ENCODE assay signal across 8 cellular contexts in genomic region chr10:96129387-96130325, GRCh38. TPM values are rescaled to one million over a fixed set of nuclear protein-coding genes. Genes with fewer than 3 reads are reported as not detected.
DNase-seq lines count a peak whose midpoint lies in the region; ATAC-seq, FAIRE-seq and TF ChIP-seq lines count a peak whose summit lies in the region.

ZNF518A (plus strand) TSS chr10:96130297; CDS start chr10:96156323, 26,026 bp downstream.

- H3K4me1 ChIP-seq in DND-41 (ENCODE audit: insufficient read depth, low read length) (peaks cover 37% of the 10 kb centered on the region), KMS-11 (ENCODE audit: low read depth, poor library complexity, severe bottlenecking) (peaks cover 37% of the 10 kb centered on the region), fibroblast of lung (ENCODE audit: control insufficient read depth, extremely low read depth, insufficient read depth, low read length) (no peaks in the 10 kb centered on the region)
- H3K4me1 ChIP-seq in naive thymus-derived CD4-positive, alpha-beta T cell (ENCODE audit: control insufficient read depth in 2 of 2, insufficient read depth in 2 of 2, low read length in 2 of 2), result peaks cover 6 to 20% of the 10 kb centered on the region in 2 donors

- peak within 1 kb of the TSS; percentile 100 for H3K27ac ChIP-seq in DND-41 (ENCODE audit: low read length)
- H3K27ac ChIP-seq in KMS-11, result peak within 1 kb of the TSS; percentile 100
- H3K27ac ChIP-seq in fibroblast of lung (ENCODE audit: insufficient read depth, low read length), result peak within 1 kb of the TSS; percentile 99
- peak within 1 kb of the TSS; percentile 97 for H3K27ac ChIP-seq in naive thymus-derived CD4-positive, alpha-beta T cell (ENCODE audit: low read depth, low read length)

- H3K4me3 ChIP-seq in DND-41 (ENCODE audit: low read depth in 1 of 2, low read length in 2 of 2) (peak within 1 kb of the TSS; percentile 72 to 95), KMS-11 (IDR thresholded peaks at IDR 0.05; ENCODE audit: insufficient read depth, low read depth, low read length) (peak within 1 kb of the TSS; percentile 61), fibroblast of lung (replicated peaks in 1 of 4; ENCODE audit: control extremely low read depth in 1 of 4, insufficient read depth in 1 of 4, low read depth in 3 of 4, low read length in 4 of 4) (peak within 1 kb of the TSS; percentile 60 to 94 (median 81))
- peak within 1 kb of the TSS; percentile 88 for H3K4me3 ChIP-seq in naive thymus-derived CD4-positive, alpha-beta T cell (ENCODE audit: low read length)

- TF ChIP-seq CTCF in DND-41 (IDR thresholded peaks at IDR 0.05; ENCODE audit: borderline replicate concordance, extremely low read depth, low read length, poor library complexity, severe bottlenecking) (no peak), KMS-11 (conservative IDR thresholded peaks at IDR 0.05; ENCODE audit: low read depth, low read length) (no peak), fibroblast of lung (conservative IDR thresholded peaks at IDR 0.05 in 1 of 2, IDR thresholded peaks at IDR 0.05 in 1 of 2; ENCODE audit: low read depth in 1 of 2, low read length in 2 of 2) (no peak)

- intact Hi-C loops in activated T-helper 1 cell treated with anti-CD3 and anti-CD28 coated beads, Interleukin-12 subunit alpha, Interleukin-12 subunit beta, Interleukin-2, Interleukin-4 antibody, amounts not matched to agents 30 ng/mL and 10 ng/mL and 1 ng/mL, durations not matched to agents 14 hours and 24 hours and 36 hours (cut with micrococcal nuclease), result loop anchor here (1.0 to 5.0 kb wide), 8 partner anchors 9 to 1767 kb away; partner anchors contain the start of genes CCNJ, NOC3L, TCTN3 and TM9SF3
- intact Hi-C loops in naive thymus-derived CD4-positive, alpha-beta T cell (cut with micrococcal nuclease), result loop anchor here (1.0 to 10.0 kb wide), 15 partner anchors 39 to 2005 kb away; partner anchors contain the start of genes TM9SF3 (in 2 of the 2), ALDH18A1 (in 1 of the 2), CC2D2B (in 1 of the 2) and CCNJ (in 1 of the 2)

- H3K36me3 Mint-ChIP-seq in activated T-helper 1 cell treated with anti-CD3 and anti-CD28 coated beads, Interleukin-12 subunit alpha, Interleukin-12 subunit beta, Interleukin-2, Interleukin-4 antibody, amounts not matched to agents 30 ng/mL and 10 ng/mL and 1 ng/mL, durations not matched to agents 14 hours and 24 hours and 36 hours (ENCODE audit: low read depth), result peaks cover 27% of the 10 kb centered on the region
- peaks cover 4 to 32% (median 19%) of the 10 kb centered on the region in 5 donors for H3K36me3 Mint-ChIP-seq in naive thymus-derived CD4-positive, alpha-beta T cell
- peaks cover 16% of the 10 kb centered on the region for H3K36me3 Mint-ChIP-seq in stimulated activated memory B cell treated with anti-CD40 and anti-IgM and Interleukin-4, amounts not matched to agents 10 μg/mL and 1 μg/mL and 100 μg/mL, for 72 hours

- H3K79me2 ChIP-seq in DND-41 (ENCODE audit: insufficient read depth, low read length), result peaks cover 27% of the 10 kb centered on the region
- H3K79me2 ChIP-seq in KMS-11 (ENCODE audit: insufficient read depth, low read depth), result peaks cover 17% of the 10 kb centered on the region; the same call in 1 of the 2 replicates
- no peaks in the 10 kb centered on the region for H3K79me2 ChIP-seq in fibroblast of lung (ENCODE audit: control insufficient read depth, insufficient read depth, low read length)

- no peaks in the 10 kb centered on the region for H3K9me3 ChIP-seq in DND-41 (ENCODE audit: insufficient read depth, low read length, severe bottlenecking)
- H3K9me3 ChIP-seq in fibroblast of lung (ENCODE audit: control insufficient read depth, insufficient read depth, low read depth, low read length), result no peaks in the 10 kb centered on the region
- no peaks in the 10 kb centered on the region for H3K9me3 ChIP-seq in naive thymus-derived CD4-positive, alpha-beta T cell (ENCODE audit: control insufficient read depth in 2 of 3, low read length in 3 of 3)

- CTCF ChIA-PET in naive thymus-derived CD4-positive, alpha-beta T cell (lab: Charles Lee), result interaction anchor here (0.6 to 2.0 kb wide), 4 partner anchors 11 to 82 kb away, joined by 3 to 20 read pairs (median 6); no protein-coding TSS in a partner anchor

- H4K20me1 ChIP-seq in DND-41 (ENCODE audit: insufficient read depth, low read length) (no peaks in the 10 kb centered on the region), KMS-11 (ENCODE audit: insufficient read depth) (no peaks in the 10 kb centered on the region), fibroblast of lung (ENCODE audit: control insufficient read depth, extremely low read depth, insufficient read depth, low read length) (no peaks in the 10 kb centered on the region)

- peaks cover 27% of the 10 kb centered on the region for H3K27me3 Mint-ChIP-seq in activated T-helper 1 cell treated with anti-CD3 and anti-CD28 coated beads, Interleukin-12 subunit alpha, Interleukin-12 subunit beta, Interleukin-2, Interleukin-4 antibody, amounts not matched to agents 30 ng/mL and 10 ng/mL and 1 ng/mL, durations not matched to agents 14 hours and 24 hours and 36 hours (ENCODE audit: insufficient read depth)
- H3K27me3 Mint-ChIP-seq in naive thymus-derived CD4-positive, alpha-beta T cell, result peaks cover 30 to 46% (median 39%) of the 10 kb centered on the region in 5 donors
- H3K27me3 Mint-ChIP-seq in stimulated activated memory B cell treated with anti-CD40 and anti-IgM and Interleukin-4, amounts not matched to agents 10 μg/mL and 1 μg/mL and 100 μg/mL, for 72 hours, result peaks cover 40% of the 10 kb centered on the region

- peaks cover 22% of the 10 kb centered on the region for H3K36me3 ChIP-seq in DND-41 (ENCODE audit: insufficient read depth, low read length)
- H3K36me3 ChIP-seq in KMS-11 (ENCODE audit: insufficient read depth), result peaks cover 7% of the 10 kb centered on the region; the same call in 1 of the 2 replicates
- H3K36me3 ChIP-seq in fibroblast of lung (ENCODE audit: control insufficient read depth, insufficient read depth, low read length), result no peaks in the 10 kb centered on the region
- peaks cover 0 to 26% (median 4%) of the 10 kb centered on the region in 3 experiments for H3K36me3 ChIP-seq in naive thymus-derived CD4-positive, alpha-beta T cell (ENCODE audit: control insufficient read depth in 2 of 3, insufficient read depth in 3 of 3, low read length in 3 of 3)

- peaks cover 21% of the 10 kb centered on the region for H3K9me3 Mint-ChIP-seq in activated T-helper 1 cell treated with anti-CD3 and anti-CD28 coated beads, Interleukin-12 subunit alpha, Interleukin-12 subunit beta, Interleukin-2, Interleukin-4 antibody, amounts not matched to agents 30 ng/mL and 10 ng/mL and 1 ng/mL, durations not matched to agents 14 hours and 24 hours and 36 hours
- peaks cover 0 to 32% (median 12%) of the 10 kb centered on the region in 11 donors for H3K9me3 Mint-ChIP-seq in naive thymus-derived CD4-positive, alpha-beta T cell
- H3K9me3 Mint-ChIP-seq in stimulated activated memory B cell treated with anti-CD40 and anti-IgM and Interleukin-4, amounts not matched to agents 10 μg/mL and 1 μg/mL and 100 μg/mL, for 72 hours, result no peaks in the 10 kb centered on the region

- peak; percentile 81 for ATAC-seq in DND-41 (ENCODE audit: insufficient read depth, low read depth)
- ATAC-seq in GM21737 (IDR thresholded peaks at IDR 0.05; ENCODE audit: unreplicated experiment), result peak; percentile 70
- peak; percentile 90 for ATAC-seq in naive thymus-derived CD4-positive, alpha-beta T cell
- ATAC-seq in stimulated activated memory B cell treated with anti-CD40 and anti-IgM and Interleukin-4, amounts not matched to agents 10 μg/mL and 1 μg/mL and 100 μg/mL, for 72 hours, result peak; percentile 94

- H3K9ac ChIP-seq in DND-41 (ENCODE audit: low read depth, low read length) (peak within 1 kb of the TSS; percentile 96), KMS-11 (peak within 1 kb of the TSS; percentile 98), fibroblast of lung (ENCODE audit: insufficient read depth, low read length) (peak within 1 kb of the TSS; percentile 92)

- H2AFZ ChIP-seq in DND-41 (ENCODE audit: low read depth, low read length) (peak within 1 kb of the TSS; percentile 79), KMS-11 (ENCODE audit: low read depth) (peak within 1 kb of the TSS; percentile 95), fibroblast of lung (ENCODE audit: low read length) (peak within 1 kb of the TSS; percentile 99)

- peak within 1 kb of the TSS; percentile 74 for H3K4me2 ChIP-seq in DND-41 (ENCODE audit: insufficient read depth, low read length)
- H3K4me2 ChIP-seq in KMS-11, result peak within 1 kb of the TSS; percentile 81
- H3K4me2 ChIP-seq in fibroblast of lung (ENCODE audit: extremely low read depth, insufficient read depth, low read length), result peak within 1 kb of the TSS; percentile 93

- H3K4me1 Mint-ChIP-seq in activated T-helper 1 cell treated with anti-CD3 and anti-CD28 coated beads, Interleukin-12 subunit alpha, Interleukin-12 subunit beta, Interleukin-2, Interleukin-4 antibody, amounts not matched to agents 30 ng/mL and 10 ng/mL and 1 ng/mL, durations not matched to agents 14 hours and 24 hours and 36 hours (ENCODE audit: low read depth), result peaks cover 33% of the 10 kb centered on the region
- peaks cover 7 to 35% (median 32%) of the 10 kb centered on the region in 7 donors for H3K4me1 Mint-ChIP-seq in naive thymus-derived CD4-positive, alpha-beta T cell
- peaks cover 6% of the 10 kb centered on the region for H3K4me1 Mint-ChIP-seq in stimulated activated memory B cell treated with anti-CD40 and anti-IgM and Interleukin-4, amounts not matched to agents 10 μg/mL and 1 μg/mL and 100 μg/mL, for 72 hours

- DNase-seq in DND-41, result peak; percentile 92
- DNase-seq in RCC 7860 (ENCODE audit: low spot score), result peak; percentile 72
- DNase-seq in activated T-helper 1 cell treated with anti-CD3 and anti-CD28 coated beads, Interleukin-12 subunit alpha, Interleukin-12 subunit beta, Interleukin-2, Interleukin-4 antibody, amounts not matched to agents 30 ng/mL and 10 ng/mL and 1 ng/mL, durations not matched to agents 14 hours and 24 hours and 36 hours (ENCODE audit: low spot score), result peak; percentile 86
- peak; percentile 99 to 100 for DNase-seq in fibroblast of lung (ENCODE audit: low read depth in 2 of 2)
- peak; percentile 86 to 96 (median 94) for DNase-seq in naive thymus-derived CD4-positive, alpha-beta T cell

- H3K4me3 Mint-ChIP-seq in activated T-helper 1 cell treated with anti-CD3 and anti-CD28 coated beads, Interleukin-12 subunit alpha, Interleukin-12 subunit beta, Interleukin-2, Interleukin-4 antibody, amounts not matched to agents 30 ng/mL and 10 ng/mL and 1 ng/mL, durations not matched to agents 14 hours and 24 hours and 36 hours, result peak within 1 kb of the TSS; percentile 90
- peak within 1 kb of the TSS; percentile 79 to 98 (median 94) for H3K4me3 Mint-ChIP-seq in naive thymus-derived CD4-positive, alpha-beta T cell
- peak within 1 kb of the TSS; percentile 93 for H3K4me3 Mint-ChIP-seq in stimulated activated memory B cell treated with anti-CD40 and anti-IgM and Interleukin-4, amounts not matched to agents 10 μg/mL and 1 μg/mL and 100 μg/mL, for 72 hours

- no peak for FAIRE-seq in RCC 7860 (lab: Jason Lieb, UNC)

- POLR2A ChIA-PET in naive thymus-derived CD4-positive, alpha-beta T cell (lab: Charles Lee), result interaction anchor here (0.7 to 2.4 kb wide), 15 partner anchors 8 to 568 kb away, joined by 3 to 158 read pairs (median 4); partner anchors contain the start of genes CCNJ and TCTN3

- peak within 1 kb of the TSS; percentile 99 for H3K27ac Mint-ChIP-seq in activated T-helper 1 cell treated with anti-CD3 and anti-CD28 coated beads, Interleukin-12 subunit alpha, Interleukin-12 subunit beta, Interleukin-2, Interleukin-4 antibody, amounts not matched to agents 30 ng/mL and 10 ng/mL and 1 ng/mL, durations not matched to agents 14 hours and 24 hours and 36 hours
- H3K27ac Mint-ChIP-seq in naive thymus-derived CD4-positive, alpha-beta T cell, result peak within 1 kb of the TSS; percentile 97 to 100 (median 99)
- peak within 1 kb of the TSS; percentile 99 for H3K27ac Mint-ChIP-seq in stimulated activated memory B cell treated with anti-CD40 and anti-IgM and Interleukin-4, amounts not matched to agents 10 μg/mL and 1 μg/mL and 100 μg/mL, for 72 hours

- no peaks in the 10 kb centered on the region for H3K27me3 ChIP-seq in DND-41 (ENCODE audit: insufficient read depth, low read length, poor library complexity)
- H3K27me3 ChIP-seq in KMS-11 (ENCODE audit: insufficient read depth, low read depth), result no peaks in the 10 kb centered on the region
- no peaks in the 10 kb centered on the region for H3K27me3 ChIP-seq in fibroblast of lung (ENCODE audit: control insufficient read depth, insufficient read depth, low read length)
- H3K27me3 ChIP-seq in naive thymus-derived CD4-positive, alpha-beta T cell (ENCODE audit: control insufficient read depth in 2 of 2, insufficient read depth in 2 of 2, low read length in 2 of 2), result peaks cover 0 to 8% of the 10 kb centered on the region in 2 donors

RNA-seq across cellular contexts. Expression of gene ZNF518A, which starts in this region (rescaled TPM):
- total RNA-seq in activated T-helper 1 cell treated with anti-CD3 and anti-CD28 coated beads, Interleukin-12 subunit alpha, Interleukin-12 subunit beta, Interleukin-2, Interleukin-4 antibody, amounts not matched to agents 30 ng/mL and 10 ng/mL and 1 ng/mL, durations not matched to agents 14 hours and 24 hours and 36 hours, result 14.3 and 16.2 TPM in 2 replicates
- 16.4 and 19.0 TPM in 2 replicates for total RNA-seq in fibroblast of lung
- 4.0 and 5.2 TPM in 2 replicates for polyA plus RNA-seq in fibroblast of lung
- polyA plus RNA-seq in fibroblast of lung (2012), result 2.1 and 2.5 TPM in 2 replicates
- 0.15 and 1.2 TPM in 2 replicates for polyA minus RNA-seq in fibroblast of lung (ENCODE audit: low replicate concordance)
- 10 to 100 TPM; 17.6 to 25.1 (median 21.5) TPM for total RNA-seq in naive thymus-derived CD4-positive, alpha-beta T cell
- 10 to 100 TPM in 1 of 2 donors, 1 to 10 TPM in 1; 7.1 to 17.6 TPM for polyA plus RNA-seq in naive thymus-derived CD4-positive, alpha-beta T cell

Comparison
In these comparisons a context has a peak if more than half of its experiments do, and no peak if none do; other contexts are left out.
1. Peak in every context shown above with its lines: DNase-seq, ATAC-seq, H3K4me3 ChIP-seq and H3K27ac ChIP-seq.